Comparison of ENCODE assay signal across 21 cellular contexts in genomic region chr1:6867688-6868370, GRCh38.
DNase-seq lines count a peak whose midpoint lies in the region; ATAC-seq and TF ChIP-seq lines count a peak whose summit lies in the region.
"Had no signal": no experiment of that assay in that cellular context is flagged by ENCODE, and none has a peak within 500 bp of the region (broad histone marks: within the 10 kb centered on the region; RNA-seq: fewer than 3 reads in every experiment).

No MANE protein-coding gene starts in this region.

- H3K4me2 ChIP-seq in SK-N-SH (0 out of 2 replicates have a peak overlapping the region, but pooled peaks have one; percentile 38), mammary epithelial cell (ENCODE audit: insufficient read depth, low read depth, low read length) (peak overlapping the region; percentile 85)

- peaks cover 0 to 3% of the 10 kb centered on the region in 2 experiments for H3K36me3 ChIP-seq in SK-N-SH (replicated peaks in 1 of 2; ENCODE audit: control insufficient read depth in 1 of 2, insufficient read depth in 2 of 2, low read length in 1 of 2)
- no peaks in the 10 kb centered on the region for H3K36me3 ChIP-seq in mammary epithelial cell (ENCODE audit: insufficient read depth, low read length)
- H3K36me3 ChIP-seq: ovary, transverse colon had no signal

- TF ChIP-seq RAD21 in SK-N-SH (IDR thresholded peaks at IDR 0.05; ENCODE audit: low read length), result no peak

- H3K9ac ChIP-seq in SK-N-SH (no peak overlapping the region), mammary epithelial cell (ENCODE audit: insufficient read depth, low read length) (peak overlapping the region; percentile 55)

- peaks cover 2 to 3% of the 10 kb centered on the region in 2 donors for H3K36me3 Mint-ChIP-seq in activated T-cell treated with anti-CD3 and anti-CD28 coated beads, Interleukin-2, amount 50 U/mL, for 72 hours (ENCODE audit: insufficient read depth in 2 of 2)

- H2AFZ ChIP-seq in SK-N-SH (ENCODE audit: low read depth) (no peak overlapping the region), mammary epithelial cell (ENCODE audit: low read depth, low read length) (no peak overlapping the region)

- H3K4me3 ChIP-seq in SK-N-SH (ENCODE audit: low read depth in 2 of 2, low read length in 1 of 2) (no peak overlapping the region), mammary epithelial cell (replicated peaks in 1 of 3; ENCODE audit: insufficient read depth in 1 of 3, low read depth in 2 of 3, low read length in 3 of 3) (peak overlapping the region in 1 of 3 experiments; percentile 23)
- H3K4me3 ChIP-seq: ovary, skin epidermis, transverse colon had no signal

- TF ChIP-seq CTCF in SK-N-SH (IDR thresholded peaks at IDR 0.05) (no peak), mammary epithelial cell (conservative IDR thresholded peaks at IDR 0.05 in 1 of 2, IDR thresholded peaks at IDR 0.05 in 1 of 2; ENCODE audit: extremely low read depth in 1 of 2, insufficient read depth in 1 of 2, low read depth in 1 of 2, low read length in 2 of 2) (no peak)

- H3K27ac Mint-ChIP-seq in activated T-cell treated with anti-CD3 and anti-CD28 coated beads, Interleukin-2, amount 50 U/mL, for 72 hours, result no peak overlapping the region
- H3K27ac Mint-ChIP-seq: IgD-negative memory B cell had no signal

- H3K9me3 ChIP-seq in SK-N-SH, result no peaks in the 10 kb centered on the region
- no peaks in the 10 kb centered on the region for H3K9me3 ChIP-seq in mammary epithelial cell (replicated peaks; ENCODE audit: insufficient read depth, low read length)
- H3K9me3 ChIP-seq: ovary, transverse colon had no signal

- H3K27me3 ChIP-seq in SK-N-SH (ENCODE audit: insufficient read depth) (no peaks in the 10 kb centered on the region), mammary epithelial cell (ENCODE audit: insufficient read depth, low read length) (no peaks in the 10 kb centered on the region)
- H3K27me3 ChIP-seq: ovary, transverse colon had no signal

- peaks cover 12 to 21% of the 10 kb centered on the region in 2 experiments for H3K4me1 ChIP-seq in SK-N-SH (ENCODE audit: control insufficient read depth in 1 of 2, insufficient read depth in 2 of 2, low read depth in 1 of 2, low read length in 1 of 2)
- peaks cover 32% of the 10 kb centered on the region for H3K4me1 ChIP-seq in mammary epithelial cell (ENCODE audit: insufficient read depth, low read length)

- no peaks in the 10 kb centered on the region for H3K9me3 Mint-ChIP-seq in activated T-cell treated with anti-CD3 and anti-CD28 coated beads, Interleukin-2, amount 50 U/mL, for 72 hours

- no peak for TF ChIP-seq EP300 in SK-N-SH (IDR thresholded peaks at IDR 0.05; ENCODE audit: borderline replicate concordance in 1 of 2, low read depth in 1 of 2, low read length in 1 of 2)

- WGBS in SK-N-SH (ENCODE audit: low lambda C conversion rate), result 84% methylated on average over 8 of the region's 8 CpGs
- 54% methylated on average over 6 of the region's 8 CpGs for WGBS in mammary epithelial cell (ENCODE audit: low coverage, missing lambda C conversion rate)

- POLR2A ChIA-PET in SK-N-SH (lab: Yijun Ruan, JAX), result no interaction called here

- dilution Hi-C loops in mammary epithelial cell (cut with HindIII; ENCODE audit: low sequenced_read_pairs), result no loop called here

- BruUV-seq in mammary epithelial cell (replicated peaks; lab: Mats Ljungman, UMichigan), result no TSS peak

- H3K27ac ChIP-seq in SK-N-SH (ENCODE audit: low read depth in 2 of 2, low read length in 1 of 2), result no peak overlapping the region
- H3K27ac ChIP-seq in mammary epithelial cell (ENCODE audit: insufficient read depth, low read depth, low read length), result peak overlapping the region; percentile 57
- H3K27ac ChIP-seq: ovary, transverse colon had no signal

- H3K9me2 ChIP-seq in SK-N-SH, result no peaks in the 10 kb centered on the region

- H3F3A ChIP-seq in SK-N-SH (replicated peaks; ENCODE audit: insufficient read depth), result peaks cover 14% of the 10 kb centered on the region

- in situ Hi-C loops in mammary epithelial cell (cut with MboI; ENCODE audit: low sequenced_read_pairs in 2 of 2), result no loop called here

- H4K20me1 ChIP-seq in SK-N-SH (ENCODE audit: insufficient read depth), result peaks cover 10% of the 10 kb centered on the region
- H4K20me1 ChIP-seq in mammary epithelial cell (ENCODE audit: insufficient read depth, low read length), result no peaks in the 10 kb centered on the region

- H3K79me2 ChIP-seq in SK-N-SH (ENCODE audit: insufficient read depth) (peaks cover 72% of the 10 kb centered on the region; the same call in 1 of the 2 replicates), mammary epithelial cell (ENCODE audit: insufficient read depth, low read length) (peaks cover 61% of the 10 kb centered on the region)

- H3K4me1 Mint-ChIP-seq in activated T-cell treated with anti-CD3 and anti-CD28 coated beads, Interleukin-2, amount 50 U/mL, for 72 hours (ENCODE audit: low read depth), result peaks cover 30% of the 10 kb centered on the region

- DNase-seq in SK-N-SH (no peak), mammary epithelial cell (peak; percentile 11), left lobe of liver (ENCODE audit: low spot score) (no peak), left ventricle myocardium superior (no peak), NCI-H748 (lab: John Stamatoyannopoulos, UW; ENCODE audit: unreplicated experiment) (no peak), DMS153 (lab: John Stamatoyannopoulos, UW) (no peak)
- DNase-seq in activated T-cell treated with anti-CD3 and anti-CD28 coated beads, Interleukin-2, amount 50 U/mL, for 72 hours, result no peak
- DNase-seq: 8988T, activated gamma-delta T cell, amygdala, C1 segment of cervical spinal cord, cortex of kidney, DMS53, NCI-H1105 treated with DMSO at 0.1 percent for 48 hours, NCI-H2171, ovary, transverse colon had no signal

- no peaks in the 10 kb centered on the region for H3K27me3 Mint-ChIP-seq in activated T-cell treated with anti-CD3 and anti-CD28 coated beads, Interleukin-2, amount 50 U/mL, for 72 hours (ENCODE audit: low read depth)
- H3K27me3 Mint-ChIP-seq: IgD-negative memory B cell had no signal

- intact Hi-C loops in mammary epithelial cell (cut with micrococcal nuclease), result no loop called here
- intact Hi-C loops in left ventricle myocardium superior (cut with micrococcal nuclease), result no loop called here

- no peak overlapping the region for H3K4me3 Mint-ChIP-seq in activated T-cell treated with anti-CD3 and anti-CD28 coated beads, Interleukin-2, amount 50 U/mL, for 72 hours
- H3K4me3 Mint-ChIP-seq: IgD-negative memory B cell had no signal

- ATAC-seq in SK-N-SH treated with all-trans-retinoic acid at 6 μM for 48 hours, result no peak
- peak; percentile 59 for ATAC-seq in left lobe of liver
- no peak for ATAC-seq in left ventricle myocardium superior
- ATAC-seq in activated T-cell treated with anti-CD3 and anti-CD28 coated beads, Interleukin-2, amount 50 U/mL, for 72 hours (replicated peaks in 1 of 2), result no peak
- ATAC-seq: activated CD4-positive, CD25-positive, alpha-beta regulatory T cell treated with anti-CD3 and anti-CD28 coated beads, Interleukin-2, amount 50 U/mL, for 24 hours had no signal

- CTCF ChIA-PET in SK-N-SH (lab: Yijun Ruan, JAX) (interaction anchor here (0.9 to 1.7 kb wide), 6 partner anchors 8 to 528 kb away, joined by 3 to 5 read pairs (median 4); no protein-coding TSS in a partner anchor), mammary epithelial cell (lab: Charles Lee; ENCODE audit: low non-redundant PET) (no interaction called here)

TF ChIP-seq in SK-N-SH, 30 proteins besides CTCF, POLR2A, EP300 and RAD21 (continues in another document):
- no peak for TF ChIP-seq ZBTB33 (IDR thresholded peaks at IDR 0.05; ENCODE audit: borderline replicate concordance, low read depth)

TF ChIP-seq in SK-N-SH treated with all-trans-retinoic acid at 6 μM for 48 hours, 23 proteins besides CTCF, POLR2A, EP300 and RAD21:
- TF ChIP-seq POU6F1 (CRISPR knock-in tag; IDR thresholded peaks at IDR 0.05; ENCODE audit: borderline replicate concordance, low read depth) (no peak), TCF4 (CRISPR knock-in tag; IDR thresholded peaks at IDR 0.05; ENCODE audit: borderline replicate concordance) (no peak)
